In genomic region chr9:121268598-121269029, GRCh38 we compare ENCODE assay signal across 7 cellular contexts. TPM values are rescaled to one million over a fixed set of nuclear protein-coding genes. Genes with fewer than 3 reads are reported as not detected.
DNase-seq lines count a peak whose midpoint lies in the region; ATAC-seq and TF ChIP-seq lines count a peak whose summit lies in the region.

No MANE protein-coding gene starts in this region.

- H3K36me3 Mint-ChIP-seq in activated CD8-positive, alpha-beta T cell treated with anti-CD3 and anti-CD28 coated beads for 36 hours (ENCODE audit: low read depth) = no peaks in the 10 kb centered on the region

- no peaks in the 10 kb centered on the region for H3K36me3 ChIP-seq in right atrium auricular region
- H3K36me3 ChIP-seq in skeletal muscle tissue (ENCODE audit: control insufficient read depth in 3 of 3, insufficient read depth in 3 of 3, low read length in 3 of 3) = no peaks in the 10 kb centered on the region

- H3K9ac ChIP-seq in skeletal muscle tissue (ENCODE audit: low read depth in 1 of 3, low read length in 3 of 3) = peak overlapping the region; percentile 59 to 83 (median 82)

- H3K9me3 ChIP-seq in right atrium auricular region (no peaks in the 10 kb centered on the region), skeletal muscle tissue (ENCODE audit: control insufficient read depth in 3 of 3, low read length in 3 of 3) (no peaks in the 10 kb centered on the region)

- H3K4me1 Mint-ChIP-seq in activated CD8-positive, alpha-beta T cell treated with anti-CD3 and anti-CD28 coated beads for 36 hours (ENCODE audit: low read depth) = peaks cover 13% of the 10 kb centered on the region

- no peak for TF ChIP-seq CTCF in activated CD8-positive, alpha-beta T cell treated with anti-CD3 and anti-CD28 coated beads for 36 hours (IDR thresholded peaks at IDR 0.05)
- no peak for TF ChIP-seq CTCF in right atrium auricular region (IDR thresholded peaks at IDR 0.05)

- H3K27ac ChIP-seq in right atrium auricular region (peak overlapping the region; percentile 91 to 92), skeletal muscle tissue (ENCODE audit: low read depth, low read length) (peak overlapping the region; percentile 85)

- peaks cover 0 to 63% of the 10 kb centered on the region in 2 donors for H3K4me1 ChIP-seq in right atrium auricular region
- peaks cover 55 to 68% (median 61%) of the 10 kb centered on the region in 3 donors for H3K4me1 ChIP-seq in skeletal muscle tissue (ENCODE audit: control insufficient read depth in 3 of 3, insufficient read depth in 3 of 3, low read length in 3 of 3)

- no peak for DNase-seq in activated CD8-positive, alpha-beta T cell treated with anti-CD3 and anti-CD28 coated beads for 36 hours
- DNase-seq in right atrium auricular region (ENCODE audit: low spot score) = no peak
- no peak for DNase-seq in AG08396 (ENCODE audit: low spot score)

- intact Hi-C loops in activated CD8-positive, alpha-beta T cell treated with anti-CD3 and anti-CD28 coated beads for 36 hours (cut with micrococcal nuclease) = no loop called here

- H3K4me3 ChIP-seq in right atrium auricular region (peak overlapping the region; percentile 88 to 89), skeletal muscle tissue (ENCODE audit: low read length in 3 of 3) (peak overlapping the region; percentile 81 to 90 (median 82))

- CTCF ChIA-PET in activated CD8-positive, alpha-beta T cell treated with anti-CD3 and anti-CD28 coated beads for 36 hours (lab: Charles Lee) = interaction anchor here (0.9 to 4.0 kb wide), 8 partner anchors 10 to 831 kb away, joined by 3 to 24 read pairs (median 4); no protein-coding TSS in a partner anchor

- H3K27ac Mint-ChIP-seq in activated CD8-positive, alpha-beta T cell treated with anti-CD3 and anti-CD28 coated beads for 36 hours = no peak overlapping the region

- no peaks in the 10 kb centered on the region for H3K27me3 ChIP-seq in right atrium auricular region
- H3K27me3 ChIP-seq in skeletal muscle tissue (ENCODE audit: control insufficient read depth in 3 of 3, insufficient read depth in 3 of 3, low read length in 3 of 3) = no peaks in the 10 kb centered on the region

- ATAC-seq in GM19023 (IDR thresholded peaks at IDR 0.05; ENCODE audit: unreplicated experiment) (peak; percentile 32), HG03175 (IDR thresholded peaks at IDR 0.05; ENCODE audit: unreplicated experiment) (peak; percentile 47), GM18858 (IDR thresholded peaks at IDR 0.05; ENCODE audit: unreplicated experiment) (no peak)
- ATAC-seq in activated CD8-positive, alpha-beta T cell treated with anti-CD3 and anti-CD28 coated beads for 36 hours = no peak

- H3K27me3 Mint-ChIP-seq in activated CD8-positive, alpha-beta T cell treated with anti-CD3 and anti-CD28 coated beads for 36 hours = peaks cover 13% of the 10 kb centered on the region

- peak overlapping the region; percentile 41 for H3K4me3 Mint-ChIP-seq in activated CD8-positive, alpha-beta T cell treated with anti-CD3 and anti-CD28 coated beads for 36 hours

- no peaks in the 10 kb centered on the region for H3K9me3 Mint-ChIP-seq in activated CD8-positive, alpha-beta T cell treated with anti-CD3 and anti-CD28 coated beads for 36 hours

- POLR2A ChIA-PET in activated CD8-positive, alpha-beta T cell treated with anti-CD3 and anti-CD28 coated beads for 36 hours (lab: Charles Lee) = interaction anchor here (0.7 to 1.2 kb wide), 3 partner anchors 10 to 119 kb away, joined by 3 to 5 read pairs (median 3); no protein-coding TSS in a partner anchor

RNA-seq across cellular contexts. Expression of gene GSN, which starts 0.7 kb away (rescaled TPM):
- 1 to 10 TPM; 1.9 to 2.2 TPM for total RNA-seq in activated CD8-positive, alpha-beta T cell treated with anti-CD3 and anti-CD28 coated beads for 36 hours
- total RNA-seq in right atrium auricular region (1,000 to 10,000 TPM; 1,444 to 3,478 TPM), skeletal muscle tissue (342 TPM)

Comparison
In these comparisons a context has a peak if more than half of its experiments do, and no peak if none do; other contexts are left out.
1. ATAC-seq: peak in GM19023 (single experiment) and HG03175 (single experiment); none in activated CD8-positive, alpha-beta T cell treated with anti-CD3 and anti-CD28 coated beads for 36 hours (single experiment) and GM18858 (single experiment).
2. RNA of gene GSN, which starts 0.7 kb away (total RNA-seq): 1,444 to 3,478 TPM in right atrium auricular region and 342 TPM in skeletal muscle tissue (single experiment); 1.9 to 2.2 TPM in activated CD8-positive, alpha-beta T cell treated with anti-CD3 and anti-CD28 coated beads for 36 hours; every median in the first group is over 100 times any median in the second.